Comparison of ENCODE assay signal across 8 cellular contexts in genomic region chr17:46977348-46977747, GRCh38. TPM values are rescaled to one million over a fixed set of nuclear protein-coding genes. Genes with fewer than 3 reads are reported as not detected.
DNase-seq lines count a peak whose midpoint lies in the region; ATAC-seq and TF ChIP-seq lines count a peak whose summit lies in the region.

No MANE protein-coding gene starts in this region.

- H2AFZ ChIP-seq in SK-N-SH (ENCODE audit: low read depth): no peak overlapping the region

- TF ChIP-seq RAD21 in SK-N-SH (IDR thresholded peaks at IDR 0.05; ENCODE audit: low read length): no peak

- 74% methylated on average over 7 of the region's 7 CpGs for WGBS in SK-N-SH (ENCODE audit: low lambda C conversion rate)
- no CpG with 5 or more reads among the region's 7 CpGs for WGBS in iPS DF 6.9 (ENCODE audit: insufficient coverage, insufficient read length)

- H3K4me3 Mint-ChIP-seq in stimulated activated naive CD8-positive, alpha-beta T cell treated with anti-CD3 and anti-CD28 coated beads, Interleukin-15, amount 100 ng/mL, for 72 hours: no peak overlapping the region
- H3K4me3 Mint-ChIP-seq in activated T-cell treated with anti-CD3 and anti-CD28 coated beads, Interleukin-2, amount 50 U/mL, for 4 hours: no peak overlapping the region

- H3K36me3 ChIP-seq in SK-N-SH (replicated peaks in 1 of 2; ENCODE audit: control insufficient read depth in 1 of 2, insufficient read depth in 2 of 2, low read length in 1 of 2) (no peaks in the 10 kb centered on the region), iPS DF 6.9 (ENCODE audit: control insufficient read depth, insufficient read depth, low read length) (no peaks in the 10 kb centered on the region; the same call in 1 of the 2 replicates)

- peak; percentile 8 for DNase-seq in stimulated activated naive CD8-positive, alpha-beta T cell treated with anti-CD3 and anti-CD28 coated beads, Interleukin-15, Interleukin-2, amounts not matched to agents 100 U/mL and 50 U/mL, for 24 hours
- DNase-seq in stimulated activated naive CD8-positive, alpha-beta T cell treated with anti-CD3 and anti-CD28 coated beads, Interleukin-15, amount 100 ng/mL, for 72 hours: no peak
- DNase-seq in SK-N-SH (peak; percentile 51), iPS DF 6.9 (ENCODE audit: low read depth, low spot score) (peak; percentile 76), COLO829 (ENCODE audit: low spot score) (no peak), ureter (ENCODE audit: low spot score) (no peak)
- DNase-seq in activated T-cell treated with anti-CD3 and anti-CD28 coated beads, Interleukin-2, amount 50 U/mL, for 4 hours: no peak

- H3F3A ChIP-seq in SK-N-SH (replicated peaks; ENCODE audit: insufficient read depth): peaks cover 4% of the 10 kb centered on the region

- H3K9me3 ChIP-seq in SK-N-SH: no peaks in the 10 kb centered on the region
- no peaks in the 10 kb centered on the region for H3K9me3 ChIP-seq in iPS DF 6.9 (ENCODE audit: control insufficient read depth, insufficient read depth, low read length)

- H3K9me2 ChIP-seq in SK-N-SH: no peaks in the 10 kb centered on the region

- POLR2A ChIA-PET in SK-N-SH (lab: Yijun Ruan, JAX): no interaction called here

- no peaks in the 10 kb centered on the region for H3K79me2 ChIP-seq in SK-N-SH (ENCODE audit: insufficient read depth)

- H3K27me3 ChIP-seq in SK-N-SH (ENCODE audit: insufficient read depth) (peaks cover 15% of the 10 kb centered on the region), iPS DF 6.9 (ENCODE audit: control insufficient read depth, insufficient read depth, low read length) (peaks cover 8% of the 10 kb centered on the region; the same call in 1 of the 2 replicates)

- H3K4me1 ChIP-seq in SK-N-SH (ENCODE audit: control insufficient read depth in 1 of 2, insufficient read depth in 2 of 2, low read depth in 1 of 2, low read length in 1 of 2) (peaks cover 0 to 18% of the 10 kb centered on the region in 2 experiments; a peak in 1 of 4 replicates), iPS DF 6.9 (ENCODE audit: control insufficient read depth, insufficient read depth, low read length) (peaks cover 5% of the 10 kb centered on the region; the same call in 1 of the 2 replicates)

- ATAC-seq in stimulated activated naive CD8-positive, alpha-beta T cell treated with anti-CD3 and anti-CD28 coated beads, Interleukin-15, Interleukin-2, amounts not matched to agents 100 U/mL and 50 U/mL, for 24 hours: no peak
- no peak for ATAC-seq in stimulated activated naive CD8-positive, alpha-beta T cell treated with anti-CD3 and anti-CD28 coated beads, Interleukin-15, amount 100 ng/mL, for 72 hours
- no peak for ATAC-seq in GM19455 (IDR thresholded peaks at IDR 0.05; ENCODE audit: unreplicated experiment)
- no peak for ATAC-seq in activated T-cell treated with anti-CD3 and anti-CD28 coated beads, Interleukin-2, amount 50 U/mL, for 4 hours

- H3K27ac ChIP-seq in SK-N-SH (ENCODE audit: low read depth in 2 of 2, low read length in 1 of 2) (no peak overlapping the region), iPS DF 6.9 (ENCODE audit: low read length) (no peak overlapping the region)

- TF ChIP-seq EP300 in SK-N-SH (IDR thresholded peaks at IDR 0.05; ENCODE audit: borderline replicate concordance in 1 of 2, low read depth in 1 of 2, low read length in 1 of 2): no peak

- CTCF ChIA-PET in SK-N-SH (lab: Yijun Ruan, JAX): interaction anchor here (0.7 to 3.8 kb wide), 5 partner anchors 12 to 136 kb away, joined by 3 to 35 read pairs (median 3); no protein-coding TSS in a partner anchor

- no peak overlapping the region for H3K9ac ChIP-seq in SK-N-SH

- no peak overlapping the region for H3K4me3 ChIP-seq in SK-N-SH (ENCODE audit: low read depth in 2 of 2, low read length in 1 of 2)
- no peak overlapping the region for H3K4me3 ChIP-seq in iPS DF 6.9 (ENCODE audit: low read length)

- no peak overlapping the region for H3K27ac Mint-ChIP-seq in stimulated activated naive CD8-positive, alpha-beta T cell treated with anti-CD3 and anti-CD28 coated beads, Interleukin-15, amount 100 ng/mL, for 72 hours

- H4K20me1 ChIP-seq in SK-N-SH (ENCODE audit: insufficient read depth): no peaks in the 10 kb centered on the region

- H3K36me3 Mint-ChIP-seq in activated T-cell treated with anti-CD3 and anti-CD28 coated beads, Interleukin-2, amount 50 U/mL, for 4 hours (ENCODE audit: insufficient read depth): peaks cover 6% of the 10 kb centered on the region

- peaks cover 18% of the 10 kb centered on the region for H3K4me1 Mint-ChIP-seq in stimulated activated naive CD8-positive, alpha-beta T cell treated with anti-CD3 and anti-CD28 coated beads, Interleukin-15, amount 100 ng/mL, for 72 hours
- H3K4me1 Mint-ChIP-seq in activated T-cell treated with anti-CD3 and anti-CD28 coated beads, Interleukin-2, amount 50 U/mL, for 4 hours (ENCODE audit: low read depth): peaks cover 9% of the 10 kb centered on the region

- peaks cover 55% of the 10 kb centered on the region for H3K27me3 Mint-ChIP-seq in stimulated activated naive CD8-positive, alpha-beta T cell treated with anti-CD3 and anti-CD28 coated beads, Interleukin-15, amount 100 ng/mL, for 72 hours
- peaks cover 45% of the 10 kb centered on the region for H3K27me3 Mint-ChIP-seq in activated T-cell treated with anti-CD3 and anti-CD28 coated beads, Interleukin-2, amount 50 U/mL, for 4 hours (ENCODE audit: low read depth)

- no peaks in the 10 kb centered on the region for H3K9me3 Mint-ChIP-seq in stimulated activated naive CD8-positive, alpha-beta T cell treated with anti-CD3 and anti-CD28 coated beads, Interleukin-15, amount 100 ng/mL, for 72 hours
- H3K9me3 Mint-ChIP-seq in activated T-cell treated with anti-CD3 and anti-CD28 coated beads, Interleukin-2, amount 50 U/mL, for 4 hours: no peaks in the 10 kb centered on the region

- H3K4me2 ChIP-seq in SK-N-SH: no peak overlapping the region

- no peak for TF ChIP-seq CTCF in SK-N-SH (IDR thresholded peaks at IDR 0.05)

TF ChIP-seq in SK-N-SH, 30 proteins besides CTCF, POLR2A, EP300 and RAD21 (continues in another document):
- TF ChIP-seq NFIC (IDR thresholded peaks at IDR 0.05; ENCODE audit: borderline replicate concordance) (no peak), FOSL2 (IDR thresholded peaks at IDR 0.05; ENCODE audit: borderline replicate concordance, low read depth) (no peak), MXI1 (IDR thresholded peaks at IDR 0.05; ENCODE audit: low read depth, low read length) (no peak), FOXJ3 (CRISPR knock-in tag; IDR thresholded peaks at IDR 0.05) (no peak), IRF3 (IDR thresholded peaks at IDR 0.05; ENCODE audit: low read depth, low read length) (no peak), JUND (IDR thresholded peaks at IDR 0.05) (no peak), RFX5 (IDR thresholded peaks at IDR 0.05; ENCODE audit: low read length) (no peak), MEF2A (IDR thresholded peaks at IDR 0.05; ENCODE audit: borderline replicate concordance, low read depth) (no peak), EZH2phosphoT487 (IDR thresholded peaks at IDR 0.05; ENCODE audit: borderline replicate concordance, low read depth) (no peak), YY1 (IDR thresholded peaks at IDR 0.05; ENCODE audit: low read depth) (no peak), MAX (IDR thresholded peaks at IDR 0.05; ENCODE audit: low read depth) (no peak), GATA2 (CRISPR knock-in tag; IDR thresholded peaks at IDR 0.05) (no peak), ZBTB33 (IDR thresholded peaks at IDR 0.05; ENCODE audit: borderline replicate concordance, low read depth) (no peak), RCOR1 (IDR thresholded peaks at IDR 0.05; ENCODE audit: low read length) (no peak)

RNA-seq across cellular contexts. Expression of gene RPRML, which starts 1.7 kb away (rescaled TPM):
- not detected in 2 replicates for polyA plus RNA-seq in SK-N-SH (2012; rRNA removed)
- not detected in 2 replicates for polyA plus RNA-seq in SK-N-SH (2012; cell fraction: cytosol; rRNA removed)
- 0.06 TPM in 1 of 2 replicates, not detected in the other for polyA plus RNA-seq in SK-N-SH (2012; cell fraction: nucleus; rRNA removed)
- total RNA-seq in ureter: not detected
- not detected for total RNA-seq in activated T-cell treated with anti-CD3 and anti-CD28 coated beads, Interleukin-2, amount 50 U/mL, for 4 hours

RNA-seq across cellular contexts. Expression of gene GOSR2, which starts 54.4 kb away (rescaled TPM):
- 74.2 and 105 TPM in 2 replicates for polyA plus RNA-seq in SK-N-SH (2012; rRNA removed)
- 76.2 and 84.0 TPM in 2 replicates for polyA plus RNA-seq in SK-N-SH (2012; cell fraction: cytosol; rRNA removed)
- polyA plus RNA-seq in SK-N-SH (2012; cell fraction: nucleus; rRNA removed): 112 and 147 TPM in 2 replicates
- total RNA-seq in ureter: 66.1 TPM
- 10 to 100 TPM; 66.1 to 69.7 (median 67.0) TPM for total RNA-seq in activated T-cell treated with anti-CD3 and anti-CD28 coated beads, Interleukin-2, amount 50 U/mL, for 4 hours

Comparison
In these comparisons a context has a peak if more than half of its experiments do, and no peak if none do; other contexts are left out.
1. DNase-seq: peak in stimulated activated naive CD8-positive, alpha-beta T cell treated with anti-CD3 and anti-CD28 coated beads, Interleukin-15, Interleukin-2, amounts not matched to agents 100 U/mL and 50 U/mL, for 24 hours (single experiment), SK-N-SH (single experiment) and iPS DF 6.9 (single experiment); none in stimulated activated naive CD8-positive, alpha-beta T cell treated with anti-CD3 and anti-CD28 coated beads, Interleukin-15, amount 100 ng/mL, for 72 hours (0 of 2), COLO829 (single experiment), ureter (single experiment) and activated T-cell treated with anti-CD3 and anti-CD28 coated beads, Interleukin-2, amount 50 U/mL, for 4 hours (single experiment).